19 cellular contexts compared by ENCODE assay signal in genomic region chrX:11591712-11592351, GRCh38.
A peak's percentile ranks its signal among the peaks of the same experiment; 100 is the strongest.
DNase-seq lines count a peak whose midpoint lies in the region; ATAC-seq and TF ChIP-seq lines count a peak whose summit lies in the region.
"Had no signal": no experiment of that assay in that cellular context is flagged by ENCODE, and none has a peak within 500 bp of the region (broad histone marks: within the 10 kb centered on the region; RNA-seq: fewer than 3 reads in every experiment).

No MANE protein-coding gene starts in this region.

- CTCF ChIA-PET in OCI-LY7 (lab: Charles Lee; ENCODE audit: unreplicated experiment), result no interaction called here

- H3K4me1 ChIP-seq in GM23338 (ENCODE audit: insufficient read depth) (no peaks in the 10 kb centered on the region), OCI-LY7 (ENCODE audit: insufficient read depth, low read length, poor library complexity, severe bottlenecking) (peaks cover 10% of the 10 kb centered on the region), foreskin keratinocyte (no peaks in the 10 kb centered on the region)
- H3K4me1 ChIP-seq: A549, gastroesophageal sphincter had no signal

- POLR2A ChIA-PET in OCI-LY7 (lab: Charles Lee), result interaction anchor here (0.6 kb wide), 1 partner anchor 122 kb away, joined by 3 read pairs; no protein-coding TSS in a partner anchor

- BruUV-seq in OCI-LY7 (replicated peaks; lab: Mats Ljungman, UMichigan), result no TSS peak

- H2AFZ ChIP-seq in GM23338 (peak overlapping the region; percentile 18; the same call in 1 of the 2 replicates), OCI-LY7 (ENCODE audit: low read length) (peak overlapping the region; percentile 55)

- peak; percentile 52 for DNase-seq in activated CD4-positive, alpha-beta T cell treated with anti-CD3 and anti-CD28 coated beads, Interleukin-2, amount 10 ng/mL, durations not matched to agents 24 days and 14 days
- no peak for DNase-seq in activated CD4-positive, alpha-beta T cell treated with anti-CD3 and anti-CD28 coated beads, Interleukin-2, amount 50 U/mL, for 48 hours
- DNase-seq in GM23338 (ENCODE audit: low spot score) (peak; percentile 1), OCI-LY7 (ENCODE audit: low spot score) (peak; percentile 1), kidney tubule cell (ENCODE audit: low spot score) (peak; percentile 40), HCEC 1CT (no peak), RKO (ENCODE audit: low spot score) (no peak), foreskin keratinocyte (no peak)
- DNase-seq: caudate nucleus; endodermal cell; GF-D8; H7; NCI-H187; NCI-H524; stimulated activated naive B cell treated with anti-CD40 and anti-IgM and Interleukin-4, amounts not matched to agents 10 μg/mL and 1 μg/mL and 100 μg/mL, for 72 hours had no signal

- H3K4me2 ChIP-seq in GM23338, result no peak overlapping the region
- H3K4me2 ChIP-seq in OCI-LY7 (ENCODE audit: low read length), result peak overlapping the region; percentile 23
- H3K4me2 ChIP-seq: A549 had no signal

- no peaks in the 10 kb centered on the region for H4K20me1 ChIP-seq in GM23338 (replicated peaks; ENCODE audit: insufficient read depth)
- H4K20me1 ChIP-seq in OCI-LY7 (ENCODE audit: insufficient read depth, low read length), result no peaks in the 10 kb centered on the region

- H3K79me2 ChIP-seq in GM23338 (replicated peaks; ENCODE audit: insufficient read depth) (no peaks in the 10 kb centered on the region), OCI-LY7 (ENCODE audit: insufficient read depth, low read depth, low read length) (no peaks in the 10 kb centered on the region)

- H3K27ac ChIP-seq in GM23338 (ENCODE audit: low read depth) (no peak overlapping the region), OCI-LY7 (ENCODE audit: low read depth, low read length, poor library complexity, severe bottlenecking) (no peak overlapping the region), foreskin keratinocyte (no peak overlapping the region)
- H3K27ac ChIP-seq: A549, gastroesophageal sphincter, neutrophil had no signal

- H3K9me2 ChIP-seq in GM23338 (ENCODE audit: insufficient read depth) (no peaks in the 10 kb centered on the region), OCI-LY7 (ENCODE audit: insufficient read depth, low read length) (no peaks in the 10 kb centered on the region)

- no peaks in the 10 kb centered on the region for H3K9me3 ChIP-seq in OCI-LY7 (ENCODE audit: low read length)
- H3K9me3 ChIP-seq: A549, gastroesophageal sphincter, neutrophil had no signal

- H3K27ac Mint-ChIP-seq in activated CD4-positive, alpha-beta T cell treated with anti-CD3 and anti-CD28 coated beads, Interleukin-2, amount 10 ng/mL, durations not matched to agents 24 days and 14 days, result peak overlapping the region; percentile 84
- no peak overlapping the region for H3K27ac Mint-ChIP-seq in GM23338
- H3K27ac Mint-ChIP-seq: activated naive CD4-positive, alpha-beta T cell treated with anti-CD3 and anti-CD28 coated beads, Interleukin-2, amount 50 U/mL, for 72 hours; endodermal cell; stimulated activated naive B cell treated with anti-CD40 and anti-IgM and Interleukin-4, amounts not matched to agents 10 μg/mL and 1 μg/mL and 100 μg/mL, for 72 hours had no signal

- H3K4me3 ChIP-seq in GM23338, result no peak overlapping the region
- H3K4me3 ChIP-seq in OCI-LY7 (ENCODE audit: low read depth, low read length, poor library complexity, severe bottlenecking), result no peak overlapping the region
- H3K4me3 ChIP-seq: A549, gastroesophageal sphincter had no signal

- H3K4me1 Mint-ChIP-seq in activated CD4-positive, alpha-beta T cell treated with anti-CD3 and anti-CD28 coated beads, Interleukin-2, amount 10 ng/mL, durations not matched to agents 24 days and 14 days, result peaks cover 6% of the 10 kb centered on the region
- peaks cover 3% of the 10 kb centered on the region; the same call in 2 of the 3 replicates for H3K4me1 Mint-ChIP-seq in GM23338

- H3F3A ChIP-seq in GM23338 (replicated peaks; ENCODE audit: low read depth), result no peaks in the 10 kb centered on the region

- H3K9me3 Mint-ChIP-seq in activated CD4-positive, alpha-beta T cell treated with anti-CD3 and anti-CD28 coated beads, Interleukin-2, amount 10 ng/mL, durations not matched to agents 24 days and 14 days, result no peaks in the 10 kb centered on the region
- no peaks in the 10 kb centered on the region; the same call in 2 of the 3 replicates for H3K9me3 Mint-ChIP-seq in GM23338
- H3K9me3 Mint-ChIP-seq: activated naive CD4-positive, alpha-beta T cell treated with anti-CD3 and anti-CD28 coated beads, Interleukin-2, amount 50 U/mL, for 72 hours had no signal

- no peaks in the 10 kb centered on the region for H3K36me3 ChIP-seq in GM23338 (ENCODE audit: insufficient read depth)
- H3K36me3 ChIP-seq in OCI-LY7 (ENCODE audit: insufficient read depth, low read length), result no peaks in the 10 kb centered on the region
- H3K36me3 ChIP-seq: gastroesophageal sphincter, neutrophil had no signal

- ATAC-seq in GM23338, result no peak
- no peak for ATAC-seq in foreskin keratinocyte
- ATAC-seq: A549; gastroesophageal sphincter; stimulated activated naive B cell treated with anti-CD40 and anti-IgM and Interleukin-4, amounts not matched to agents 10 μg/mL and 1 μg/mL and 100 μg/mL, for 72 hours had no signal

- peak overlapping the region; percentile 45 for H3K4me3 Mint-ChIP-seq in activated CD4-positive, alpha-beta T cell treated with anti-CD3 and anti-CD28 coated beads, Interleukin-2, amount 10 ng/mL, durations not matched to agents 24 days and 14 days
- H3K4me3 Mint-ChIP-seq in GM23338, result no peak overlapping the region
- H3K4me3 Mint-ChIP-seq: endodermal cell; stimulated activated naive B cell treated with anti-CD40 and anti-IgM and Interleukin-4, amounts not matched to agents 10 μg/mL and 1 μg/mL and 100 μg/mL, for 72 hours had no signal

- H3K27me3 Mint-ChIP-seq in activated CD4-positive, alpha-beta T cell treated with anti-CD3 and anti-CD28 coated beads, Interleukin-2, amount 10 ng/mL, durations not matched to agents 24 days and 14 days, result peaks cover 1% of the 10 kb centered on the region
- H3K27me3 Mint-ChIP-seq in GM23338 (ENCODE audit: insufficient read depth, low read depth, poor library complexity), result no peaks in the 10 kb centered on the region

- H3K36me3 Mint-ChIP-seq in activated CD4-positive, alpha-beta T cell treated with anti-CD3 and anti-CD28 coated beads, Interleukin-2, amount 10 ng/mL, durations not matched to agents 24 days and 14 days (ENCODE audit: low read depth), result no peaks in the 10 kb centered on the region
- H3K36me3 Mint-ChIP-seq in GM23338 (ENCODE audit: low read depth), result no peaks in the 10 kb centered on the region
- H3K36me3 Mint-ChIP-seq: activated naive CD4-positive, alpha-beta T cell treated with anti-CD3 and anti-CD28 coated beads, Interleukin-2, amount 50 U/mL, for 72 hours; stimulated activated naive B cell treated with anti-CD40 and anti-IgM and Interleukin-4, amounts not matched to agents 10 μg/mL and 1 μg/mL and 100 μg/mL, for 72 hours had no signal

- no peaks in the 10 kb centered on the region for H3K27me3 ChIP-seq in GM23338 (ENCODE audit: insufficient read depth)
- no peaks in the 10 kb centered on the region for H3K27me3 ChIP-seq in foreskin keratinocyte
- H3K27me3 ChIP-seq: gastroesophageal sphincter, neutrophil had no signal

- intact Hi-C loops in activated CD4-positive, alpha-beta T cell treated with anti-CD3 and anti-CD28 coated beads, Interleukin-2, amount 10 ng/mL, durations not matched to agents 24 days and 14 days (cut with micrococcal nuclease), result no loop called here
- intact Hi-C loops in OCI-LY7 (cut with micrococcal nuclease; ENCODE audit: unreplicated experiment), result no loop called here

- TF ChIP-seq CTCF in GM23338 (conservative IDR thresholded peaks at IDR 0.05; ENCODE audit: low read depth in 2 of 2) (no peak), OCI-LY7 (conservative IDR thresholded peaks at IDR 0.05; ENCODE audit: low read length) (no peak), foreskin keratinocyte (conservative IDR thresholded peaks at IDR 0.05) (no peak)

TF ChIP-seq in GM23338, 12 proteins besides CTCF, POLR2A, EP300 and RAD21 (continues in another document):
- no peak for TF ChIP-seq POLR2AphosphoS5 (IDR thresholded peaks at IDR 0.05; ENCODE audit: low read depth)
- TF ChIP-seq JUNB (IDR thresholded peaks at IDR 0.05; ENCODE audit: unreplicated experiment), result no peak
- TF ChIP-seq CREB1 (CRISPR knock-in tag; IDR thresholded peaks at IDR 0.05; ENCODE audit: low read depth), result no peak
- no peak for TF ChIP-seq NANOG (IDR thresholded peaks at IDR 0.05; ENCODE audit: borderline replicate concordance)
- no peak for TF ChIP-seq ETS1 (IDR thresholded peaks at IDR 0.05)
- no peak for TF ChIP-seq EZH2phosphoT487 (IDR thresholded peaks at IDR 0.05; ENCODE audit: unreplicated experiment)

Comparison
In these comparisons a context has a peak if more than half of its experiments do, and no peak if none do; other contexts are left out.
1. DNase-seq: peak in activated CD4-positive, alpha-beta T cell treated with anti-CD3 and anti-CD28 coated beads, Interleukin-2, amount 10 ng/mL, durations not matched to agents 24 days and 14 days (single experiment), GM23338 (single experiment), OCI-LY7 (single experiment) and kidney tubule cell (single experiment); none in activated CD4-positive, alpha-beta T cell treated with anti-CD3 and anti-CD28 coated beads, Interleukin-2, amount 50 U/mL, for 48 hours (0 of 2), HCEC 1CT (single experiment), RKO (single experiment) and foreskin keratinocyte (0 of 2).